ENCODE assay signal across 25 cellular contexts in the genomic region with DNA sequence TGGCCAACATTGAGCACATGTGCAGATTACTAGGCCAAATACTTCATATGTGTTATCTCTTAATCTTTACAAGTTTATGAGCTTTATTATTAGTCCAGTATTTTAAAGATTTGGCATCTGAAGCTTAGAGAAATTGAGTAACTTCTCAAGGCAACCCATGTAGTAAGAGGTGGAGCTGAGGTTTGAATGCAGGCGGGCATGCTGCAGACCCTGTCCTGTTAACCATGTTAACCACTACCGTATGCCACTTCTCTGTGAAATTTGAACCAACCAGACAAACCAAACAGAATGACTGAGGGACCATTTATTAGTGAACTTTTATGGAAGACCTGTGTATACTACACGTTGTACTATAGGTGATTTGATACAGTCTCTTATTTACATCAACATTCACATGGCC.
"Had no signal": no experiment of that assay in that cellular context is flagged by ENCODE, and none has a peak within 500 bp of the region (broad histone marks: within the 10 kb centered on the region; RNA-seq: fewer than 3 reads in every experiment).

No MANE protein-coding gene starts in this region.

- H3K9me3 ChIP-seq: breast epithelium, sigmoid colon, thoracic aorta, upper lobe of right lung had no signal

- H3K9me3 Mint-ChIP-seq: activated B cell treated with CpG ODN at 0.5 μM for 24 hours; activated T-cell treated with anti-CD3 and anti-CD28 coated beads, Interleukin-2, amount 50 U/mL, for 24 hours; activated T-helper 17 cell treated with anti-CD3 and anti-CD28 coated beads, Interleukin-2, amount 50 U/mL, for 72 hours; T-cell had no signal

- H3K27ac Mint-ChIP-seq: activated T-helper 17 cell treated with anti-CD3 and anti-CD28 coated beads, Interleukin-2, amount 50 U/mL, for 72 hours had no signal

- H3K27me3 ChIP-seq: breast epithelium, sigmoid colon, upper lobe of right lung had no signal

- DNase-seq: activated B cell treated with CpG ODN at 0.5 μM for 24 hours; activated CD4-positive, alpha-beta T cell treated with anti-CD3 and anti-CD28 coated beads for 36 hours; activated CD4-positive, alpha-beta T cell treated with anti-CD3 and anti-CD28 coated beads, Interleukin-2, amount 50 U/mL, for 4 hours; activated CD8-positive, alpha-beta memory T cell treated with anti-CD3 and anti-CD28 coated beads for 24 hours; activated CD8-positive, alpha-beta memory T cell treated with anti-CD3 and anti-CD28 coated beads, Interleukin-2, amount 50 U/mL, for 4 hours; activated T-cell treated with anti-CD3 and anti-CD28 coated beads, Interleukin-2, amount 50 U/mL, for 24 hours; cortex of kidney; effector CD4-positive, alpha-beta T cell; foreskin fibroblast; kidney; mammary epithelial cell; occipital lobe; sigmoid colon; stimulated activated CD4-positive, alpha-beta T cell treated with anti-CD3 and anti-CD28 coated beads, Interleukin-2, amount 100 ng/mL, for 48 hours; stimulated activated CD8-positive, alpha-beta memory T cell treated with anti-CD3 and anti-CD28 coated beads, Interleukin-4, amount 100 ng/mL, for 48 hours; stimulated activated naive CD4-positive, alpha-beta T cell; T-cell; T-helper 9 cell; upper lobe of right lung had no signal

- H3K4me3 Mint-ChIP-seq: activated CD4-positive, alpha-beta T cell treated with anti-CD3 and anti-CD28 coated beads for 36 hours; activated naive CD8-positive, alpha-beta T cell; activated T-cell treated with anti-CD3 and anti-CD28 coated beads, Interleukin-2, amount 50 U/mL, for 24 hours; activated T-helper 17 cell treated with anti-CD3 and anti-CD28 coated beads, Interleukin-2, amount 50 U/mL, for 72 hours; T-cell had no signal

- H3K27me3 Mint-ChIP-seq: activated B cell treated with CpG ODN at 0.5 μM for 24 hours; activated CD4-positive, alpha-beta T cell treated with anti-CD3 and anti-CD28 coated beads for 36 hours; activated naive CD8-positive, alpha-beta T cell; activated T-cell treated with anti-CD3 and anti-CD28 coated beads, Interleukin-2, amount 50 U/mL, for 24 hours; activated T-helper 17 cell treated with anti-CD3 and anti-CD28 coated beads, Interleukin-2, amount 50 U/mL, for 72 hours; T-cell had no signal

- H3K36me3 Mint-ChIP-seq: activated naive CD8-positive, alpha-beta T cell had no signal

- H3K4me3 ChIP-seq: breast epithelium, sigmoid colon, smooth muscle cell, thoracic aorta, upper lobe of right lung had no signal

- ATAC-seq: activated CD4-positive, alpha-beta T cell treated with anti-CD3 and anti-CD28 coated beads for 36 hours; activated T-helper 17 cell treated with anti-CD3 and anti-CD28 coated beads, Interleukin-2, amount 50 U/mL, for 72 hours; SK-N-SH treated with all-trans-retinoic acid at 6 μM for 48 hours; T-cell had no signal

- H3K4me2 ChIP-seq: smooth muscle cell had no signal

- H3K36me3 ChIP-seq: breast epithelium, sigmoid colon, thoracic aorta, upper lobe of right lung had no signal
